Comparison of ENCODE assay signal across 1 cellular context in genomic region chr4:3254302-3255131, GRCh38.
TF ChIP-seq lines count a peak whose summit lies in the region.

No MANE protein-coding gene starts in this region.

TF ChIP-seq in WTC11, 78 proteins besides CTCF, POLR2A, EP300 and RAD21 (continued from another document):
- TF ChIP-seq, protein P1, sequence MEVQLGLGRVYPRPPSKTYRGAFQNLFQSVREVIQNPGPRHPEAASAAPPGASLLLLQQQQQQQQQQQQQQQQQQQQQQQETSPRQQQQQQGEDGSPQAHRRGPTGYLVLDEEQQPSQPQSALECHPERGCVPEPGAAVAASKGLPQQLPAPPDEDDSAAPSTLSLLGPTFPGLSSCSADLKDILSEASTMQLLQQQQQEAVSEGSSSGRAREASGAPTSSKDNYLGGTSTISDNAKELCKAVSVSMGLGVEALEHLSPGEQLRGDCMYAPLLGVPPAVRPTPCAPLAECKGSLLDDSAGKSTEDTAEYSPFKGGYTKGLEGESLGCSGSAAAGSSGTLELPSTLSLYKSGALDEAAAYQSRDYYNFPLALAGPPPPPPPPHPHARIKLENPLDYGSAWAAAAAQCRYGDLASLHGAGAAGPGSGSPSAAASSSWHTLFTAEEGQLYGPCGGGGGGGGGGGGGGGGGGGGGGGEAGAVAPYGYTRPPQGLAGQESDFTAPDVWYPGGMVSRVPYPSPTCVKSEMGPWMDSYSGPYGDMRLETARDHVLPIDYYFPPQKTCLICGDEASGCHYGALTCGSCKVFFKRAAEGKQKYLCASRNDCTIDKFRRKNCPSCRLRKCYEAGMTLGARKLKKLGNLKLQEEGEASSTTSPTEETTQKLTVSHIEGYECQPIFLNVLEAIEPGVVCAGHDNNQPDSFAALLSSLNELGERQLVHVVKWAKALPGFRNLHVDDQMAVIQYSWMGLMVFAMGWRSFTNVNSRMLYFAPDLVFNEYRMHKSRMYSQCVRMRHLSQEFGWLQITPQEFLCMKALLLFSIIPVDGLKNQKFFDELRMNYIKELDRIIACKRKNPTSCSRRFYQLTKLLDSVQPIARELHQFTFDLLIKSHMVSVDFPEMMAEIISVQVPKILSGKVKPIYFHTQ (CRISPR knock-in tag; IDR thresholded peaks at IDR 0.05), result no peak
- TF ChIP-seq SMAD4 (CRISPR knock-in tag; IDR thresholded peaks at IDR 0.05), result no peak
- TF ChIP-seq OVOL2 (CRISPR knock-in tag; IDR thresholded peaks at IDR 0.05; ENCODE audit: borderline replicate concordance), result no peak
- no peak for TF ChIP-seq ETV6 (CRISPR knock-in tag; IDR thresholded peaks at IDR 0.05)
- TF ChIP-seq JAZF1 (CRISPR knock-in tag; IDR thresholded peaks at IDR 0.05), result no peak
- no peak for TF ChIP-seq ATF1 (CRISPR knock-in tag; IDR thresholded peaks at IDR 0.05)
- TF ChIP-seq ZNF263 (CRISPR knock-in tag; IDR thresholded peaks at IDR 0.05; ENCODE audit: low read depth), result no peak
- no peak for TF ChIP-seq CDX4 (CRISPR knock-in tag; IDR thresholded peaks at IDR 0.05; ENCODE audit: borderline replicate concordance)
- no peak for TF ChIP-seq NFE2L1 (CRISPR knock-in tag; IDR thresholded peaks at IDR 0.05)
- TF ChIP-seq, protein P2, sequence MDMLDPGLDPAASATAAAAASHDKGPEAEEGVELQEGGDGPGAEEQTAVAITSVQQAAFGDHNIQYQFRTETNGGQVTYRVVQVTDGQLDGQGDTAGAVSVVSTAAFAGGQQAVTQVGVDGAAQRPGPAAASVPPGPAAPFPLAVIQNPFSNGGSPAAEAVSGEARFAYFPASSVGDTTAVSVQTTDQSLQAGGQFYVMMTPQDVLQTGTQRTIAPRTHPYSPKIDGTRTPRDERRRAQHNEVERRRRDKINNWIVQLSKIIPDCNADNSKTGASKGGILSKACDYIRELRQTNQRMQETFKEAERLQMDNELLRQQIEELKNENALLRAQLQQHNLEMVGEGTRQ (CRISPR knock-in tag; IDR thresholded peaks at IDR 0.05), result no peak
- TF ChIP-seq, protein P3, sequence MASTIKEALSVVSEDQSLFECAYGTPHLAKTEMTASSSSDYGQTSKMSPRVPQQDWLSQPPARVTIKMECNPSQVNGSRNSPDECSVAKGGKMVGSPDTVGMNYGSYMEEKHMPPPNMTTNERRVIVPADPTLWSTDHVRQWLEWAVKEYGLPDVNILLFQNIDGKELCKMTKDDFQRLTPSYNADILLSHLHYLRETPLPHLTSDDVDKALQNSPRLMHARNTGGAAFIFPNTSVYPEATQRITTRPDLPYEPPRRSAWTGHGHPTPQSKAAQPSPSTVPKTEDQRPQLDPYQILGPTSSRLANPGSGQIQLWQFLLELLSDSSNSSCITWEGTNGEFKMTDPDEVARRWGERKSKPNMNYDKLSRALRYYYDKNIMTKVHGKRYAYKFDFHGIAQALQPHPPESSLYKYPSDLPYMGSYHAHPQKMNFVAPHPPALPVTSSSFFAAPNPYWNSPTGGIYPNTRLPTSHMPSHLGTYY (CRISPR knock-in tag; IDR thresholded peaks at IDR 0.05), result no peak
- TF ChIP-seq STAT6 (CRISPR knock-in tag; conservative IDR thresholded peaks at IDR 0.05; ENCODE audit: low read depth), result no peak
TF ChIP-seq in WTC11: peak in this region for 0.
